Comparison of ENCODE assay signal across 11 cellular contexts in the genomic region with DNA sequence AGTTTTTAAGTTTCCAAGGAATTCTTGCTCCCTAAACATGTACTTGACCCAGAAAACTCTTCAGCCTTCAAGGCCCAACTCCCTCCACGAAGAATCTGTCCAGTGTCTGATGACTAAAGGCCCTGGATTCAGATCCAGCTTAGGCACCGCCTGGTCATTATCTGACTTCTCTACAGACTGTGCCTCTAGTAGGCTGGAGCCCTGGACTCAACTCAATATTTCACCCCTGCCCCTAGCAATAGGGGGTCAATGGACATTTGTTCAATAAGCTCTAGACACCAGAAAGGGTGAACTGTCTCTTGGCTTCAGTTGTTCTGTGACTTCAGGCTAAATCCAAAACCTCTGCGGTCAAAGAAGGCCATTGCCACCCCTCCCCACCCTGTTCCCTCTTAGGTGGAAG. TPM values are rescaled to one million over a fixed set of nuclear protein-coding genes. Genes with fewer than 3 reads are reported as not detected.
DNase-seq lines count a peak whose midpoint lies in the region; ATAC-seq, FAIRE-seq and TF ChIP-seq lines count a peak whose summit lies in the region.
"Had no signal": no experiment of that assay in that cellular context is flagged by ENCODE, and none has a peak within 500 bp of the region (broad histone marks: within the 10 kb centered on the region; RNA-seq: fewer than 3 reads in every experiment).

No MANE protein-coding gene starts in this region.

- H3K79me2 ChIP-seq in MM.1S (ENCODE audit: low read length) (no peaks in the 10 kb centered on the region), osteoblast (ENCODE audit: insufficient read depth, low read length) (no peaks in the 10 kb centered on the region)

- in situ Hi-C loops in brain microvascular endothelial cell (cut with HindIII; ENCODE audit: low pct_ligation_motif_present, low sequenced_read_pairs) = no loop called here

- H3K9ac ChIP-seq in MM.1S (ENCODE audit: low read length) (peak overlapping the region; percentile 69), colonic mucosa (ENCODE audit: low read depth in 2 of 2, low read length in 2 of 2) (no peak overlapping the region)

- TF ChIP-seq CTCF in Caco-2 (IDR thresholded peaks at IDR 0.05; ENCODE audit: insufficient read depth in 1 of 2, low read depth in 1 of 2, low read length in 1 of 2, severe bottlenecking in 1 of 2, unreplicated experiment in 1 of 2) (no peak), MM.1S (IDR thresholded peaks at IDR 0.05; ENCODE audit: low read length) (no peak), colonic mucosa (IDR thresholded peaks at IDR 0.05) (no peak), osteoblast (IDR thresholded peaks at IDR 0.05; ENCODE audit: extremely low read depth, low read depth, low read length) (no peak), brain microvascular endothelial cell (IDR thresholded peaks at IDR 0.05; ENCODE audit: low read depth, low read length, missing control alignments) (no peak)

- peak overlapping the region; percentile 97 for H3K27ac ChIP-seq in MM.1S (ENCODE audit: low read length)
- peak overlapping the region; percentile 34 for H3K27ac ChIP-seq in colonic mucosa
- peak overlapping the region; percentile 33 for H3K27ac ChIP-seq in osteoblast (ENCODE audit: low read depth, low read length)
- no peak overlapping the region for H3K27ac ChIP-seq in brain microvascular endothelial cell
- no peak overlapping the region for H3K27ac ChIP-seq in substantia nigra (ENCODE audit: low read depth, low read length, poor library complexity, severe bottlenecking)

- no peak overlapping the region for H3K4me3 ChIP-seq in Caco-2 (ENCODE audit: low read depth, low read length)
- no peak overlapping the region for H3K4me3 ChIP-seq in MM.1S (ENCODE audit: low read length)
- H3K4me3 ChIP-seq in colonic mucosa = no peak overlapping the region
- H3K4me3 ChIP-seq in osteoblast (ENCODE audit: insufficient read depth, low read length) = no peak overlapping the region
- no peak overlapping the region for H3K4me3 ChIP-seq in brain microvascular endothelial cell (ENCODE audit: low read depth, low read length)
- H3K4me3 ChIP-seq: left ventricle myocardium inferior had no signal

- no peaks in the 10 kb centered on the region for H3K36me3 ChIP-seq in Caco-2 (ENCODE audit: control insufficient read depth, insufficient read depth, low read length)
- H3K36me3 ChIP-seq in MM.1S (replicated peaks; ENCODE audit: insufficient read depth, low read length) = no peaks in the 10 kb centered on the region
- H3K36me3 ChIP-seq in colonic mucosa = no peaks in the 10 kb centered on the region
- H3K36me3 ChIP-seq in osteoblast (ENCODE audit: insufficient read depth, low read length) = no peaks in the 10 kb centered on the region
- H3K36me3 ChIP-seq in brain microvascular endothelial cell (replicated peaks) = no peaks in the 10 kb centered on the region
- H3K36me3 ChIP-seq: left ventricle myocardium inferior had no signal

- ATAC-seq in HG03196 (IDR thresholded peaks at IDR 0.05; ENCODE audit: unreplicated experiment) = no peak

- no peak overlapping the region for H3K4me3 Mint-ChIP-seq in Caco-2 (ENCODE audit: unreplicated experiment)

- H3K36me3 Mint-ChIP-seq in Caco-2 (ENCODE audit: insufficient read depth, unreplicated experiment) = no peaks in the 10 kb centered on the region

- no peaks in the 10 kb centered on the region for H3K9me3 Mint-ChIP-seq in Caco-2 (ENCODE audit: unreplicated experiment)

- H4K20me1 ChIP-seq in MM.1S (ENCODE audit: insufficient read depth, low read length) (no peaks in the 10 kb centered on the region), osteoblast (ENCODE audit: insufficient read depth, low read length) (no peaks in the 10 kb centered on the region)

- H3K4me1 ChIP-seq in Caco-2 (peaks cover 43% of the 10 kb centered on the region), MM.1S (ENCODE audit: low read length) (peaks cover 60% of the 10 kb centered on the region), colonic mucosa (peaks cover 17% of the 10 kb centered on the region), osteoblast (ENCODE audit: insufficient read depth, low read length) (peaks cover 47% of the 10 kb centered on the region)

- DNase-seq in Caco-2 = no peak
- DNase-seq in MM.1S = no peak
- DNase-seq in colonic mucosa = no peak
- peak; percentile 58 for DNase-seq in osteoblast (ENCODE audit: insufficient read length, low spot score, missing footprints)
- DNase-seq in brain microvascular endothelial cell = no peak
- no peak for DNase-seq in GM19239 (ENCODE audit: insufficient read length, low spot score)
- no peak for DNase-seq in substantia nigra (lab: John Stamatoyannopoulos, UW)
- DNase-seq: Calu3, left ventricle myocardium inferior, NCI-H146 had no signal

- H3K9me3 ChIP-seq in Caco-2 (no peaks in the 10 kb centered on the region), MM.1S (replicated peaks; ENCODE audit: insufficient read depth, low read length) (no peaks in the 10 kb centered on the region), colonic mucosa (no peaks in the 10 kb centered on the region), osteoblast (ENCODE audit: low read depth, low read length) (no peaks in the 10 kb centered on the region)
- H3K9me3 ChIP-seq: left ventricle myocardium inferior had no signal

- H3K27ac Mint-ChIP-seq in Caco-2 (ENCODE audit: unreplicated experiment) = peak overlapping the region; percentile 33

- H3K27me3 ChIP-seq in Caco-2 (replicated peaks; ENCODE audit: control insufficient read depth, insufficient read depth, low read length) (no peaks in the 10 kb centered on the region), MM.1S (replicated peaks; ENCODE audit: insufficient read depth, low read length) (no peaks in the 10 kb centered on the region), colonic mucosa (no peaks in the 10 kb centered on the region), osteoblast (ENCODE audit: insufficient read depth, low read length) (no peaks in the 10 kb centered on the region), brain microvascular endothelial cell (replicated peaks) (no peaks in the 10 kb centered on the region)

- no TSS peak for BruUV-seq in Caco-2 (replicated peaks; lab: Mats Ljungman, UMichigan)

- no peaks in the 10 kb centered on the region for H3K27me3 Mint-ChIP-seq in Caco-2 (ENCODE audit: insufficient read depth, unreplicated experiment)

- CTCF ChIA-PET in Caco-2 (lab: Charles Lee) = no interaction called here

- no peak for FAIRE-seq in GM19239 (lab: Jason Lieb, UNC)

- H3K9me2 ChIP-seq in MM.1S (replicated peaks; ENCODE audit: insufficient read depth, low read length) = no peaks in the 10 kb centered on the region

- H3F3A ChIP-seq in MM.1S (ENCODE audit: insufficient read depth, low read length) = peaks cover 55% of the 10 kb centered on the region

- intact Hi-C loops in Caco-2 (cut with micrococcal nuclease; ENCODE audit: unreplicated experiment) (no loop called here), colonic mucosa (cut with DNase I) (no loop called here)

- H2AFZ ChIP-seq in MM.1S (ENCODE audit: low read length) = no peak overlapping the region
- no peak overlapping the region for H2AFZ ChIP-seq in osteoblast (ENCODE audit: low read length)

- POLR2A ChIA-PET in Caco-2 (lab: Charles Lee) = interaction anchor here (1.1 kb wide), 1 partner anchor 35 kb away, joined by 3 read pairs; no protein-coding TSS in a partner anchor

- peaks cover 41% of the 10 kb centered on the region for H3K4me1 Mint-ChIP-seq in Caco-2 (ENCODE audit: low read depth, unreplicated experiment)

- H3K4me2 ChIP-seq in MM.1S (ENCODE audit: low read depth, low read length) (peak overlapping the region; percentile 83), osteoblast (ENCODE audit: insufficient read depth, low read length) (peak overlapping the region; percentile 3)

RNA-seq across cellular contexts. Expression of a gene that starts 34.5 kb away (rescaled TPM):
- 25.7 and 27.0 TPM in 2 replicates for total RNA-seq in Caco-2 (2022)
- 10 to 100 TPM; 21.2 to 27.2 TPM for total RNA-seq in colonic mucosa
- total RNA-seq in osteoblast = 2.7 and 3.6 TPM in 2 replicates

RNA-seq across cellular contexts. Expression of a gene that starts 59.3 kb away (rescaled TPM):
- total RNA-seq in Caco-2 (2022) (0.60 and 0.91 TPM in 2 replicates), colonic mucosa (under 1 TPM; 0.25 to 0.88 TPM), osteoblast (1.8 and 2.9 TPM in 2 replicates)

Comparison
In these comparisons a context has a peak if more than half of its experiments do, and no peak if none do; other contexts are left out.
1. H3K27ac ChIP-seq: peak in MM.1S (single experiment), colonic mucosa (single experiment) and osteoblast (single experiment); none in brain microvascular endothelial cell (single experiment) and substantia nigra (single experiment).